20 cellular contexts compared by ENCODE assay signal in genomic region chr9:134702291-134702690, GRCh38.
"Had no signal": no experiment of that assay in that cellular context is flagged by ENCODE, and none has a peak within 500 bp of the region (broad histone marks: within the 10 kb centered on the region; RNA-seq: fewer than 3 reads in every experiment).

No MANE protein-coding gene starts in this region.

- H3K4me1 Mint-ChIP-seq: natural killer cell; stimulated activated naive B cell treated with anti-CD40 and anti-IgM and Interleukin-4, amounts not matched to agents 10 μg/mL and 1 μg/mL and 100 μg/mL, for 72 hours; stimulated activated naive CD8-positive, alpha-beta T cell treated with anti-CD3 and anti-CD28 coated beads, Interleukin-15, amount 100 ng/mL, for 72 hours had no signal

- H3K36me3 Mint-ChIP-seq: natural killer cell; stimulated activated naive B cell treated with anti-CD40 and anti-IgM and Interleukin-4, amounts not matched to agents 10 μg/mL and 1 μg/mL and 100 μg/mL, for 72 hours had no signal

- H3K4me3 Mint-ChIP-seq: mesothelial cell of epicardium; natural killer cell; neural crest cell; stimulated activated naive B cell treated with anti-CD40 and anti-IgM and Interleukin-4, amounts not matched to agents 10 μg/mL and 1 μg/mL and 100 μg/mL, for 72 hours; stimulated activated naive CD8-positive, alpha-beta T cell treated with anti-CD3 and anti-CD28 coated beads, Interleukin-15, amount 100 ng/mL, for 72 hours had no signal

- H3K27ac ChIP-seq: dorsolateral prefrontal cortex, pancreas, prostate gland, thoracic aorta had no signal

- ATAC-seq: heart left ventricle; natural killer cell; sciatic nerve; stimulated activated naive B cell treated with anti-CD40 and anti-IgM and Interleukin-4, amounts not matched to agents 10 μg/mL and 1 μg/mL and 100 μg/mL, for 72 hours; stimulated activated naive CD8-positive, alpha-beta T cell treated with anti-CD3 and anti-CD28 coated beads, Interleukin-15, amount 100 ng/mL, for 72 hours had no signal

- H3K27me3 Mint-ChIP-seq: stimulated activated naive B cell treated with anti-CD40 and anti-IgM and Interleukin-4, amounts not matched to agents 10 μg/mL and 1 μg/mL and 100 μg/mL, for 72 hours had no signal

- H3K36me3 ChIP-seq: pancreas, prostate gland had no signal

- H3K4me1 ChIP-seq: pancreas had no signal

- H3K4me3 ChIP-seq: dorsolateral prefrontal cortex, heart left ventricle, pancreas, prostate gland, thoracic aorta had no signal

- H3K27ac Mint-ChIP-seq: natural killer cell; stimulated activated naive B cell treated with anti-CD40 and anti-IgM and Interleukin-4, amounts not matched to agents 10 μg/mL and 1 μg/mL and 100 μg/mL, for 72 hours; stimulated activated naive CD8-positive, alpha-beta T cell treated with anti-CD3 and anti-CD28 coated beads, Interleukin-15, amount 100 ng/mL, for 72 hours had no signal

- DNase-seq: caudate nucleus; cortex of kidney; dorsolateral prefrontal cortex; effector memory CD4-positive, alpha-beta T cell; hypothalamus; left colon; natural killer cell; nucleus accumbens; stimulated activated CD4-positive, alpha-beta T cell treated with anti-CD3 and anti-CD28 coated beads, Interleukin-2, amount 100 ng/mL, for 24 hours; stimulated activated CD4-positive, alpha-beta T cell treated with anti-CD3 and anti-CD28 coated beads, Interleukin-4, amount 100 ng/mL, for 4 hours; stimulated activated naive B cell treated with anti-CD40 and anti-IgM and Interleukin-4, amounts not matched to agents 10 μg/mL and 1 μg/mL and 100 μg/mL, for 72 hours; stimulated activated naive CD8-positive, alpha-beta T cell treated with anti-CD3 and anti-CD28 coated beads, Interleukin-15, amount 100 ng/mL, for 72 hours; substantia nigra had no signal

- H3K27me3 ChIP-seq: heart left ventricle, pancreas had no signal

- H3K9me3 ChIP-seq: heart left ventricle, pancreas, prostate gland, thoracic aorta had no signal

- H3K9me3 Mint-ChIP-seq: mesothelial cell of epicardium; natural killer cell; neural crest cell; stimulated activated naive B cell treated with anti-CD40 and anti-IgM and Interleukin-4, amounts not matched to agents 10 μg/mL and 1 μg/mL and 100 μg/mL, for 72 hours; stimulated activated naive CD8-positive, alpha-beta T cell treated with anti-CD3 and anti-CD28 coated beads, Interleukin-15, amount 100 ng/mL, for 72 hours had no signal
